ENCODE assay signal across 15 cellular contexts in the genomic region with DNA sequence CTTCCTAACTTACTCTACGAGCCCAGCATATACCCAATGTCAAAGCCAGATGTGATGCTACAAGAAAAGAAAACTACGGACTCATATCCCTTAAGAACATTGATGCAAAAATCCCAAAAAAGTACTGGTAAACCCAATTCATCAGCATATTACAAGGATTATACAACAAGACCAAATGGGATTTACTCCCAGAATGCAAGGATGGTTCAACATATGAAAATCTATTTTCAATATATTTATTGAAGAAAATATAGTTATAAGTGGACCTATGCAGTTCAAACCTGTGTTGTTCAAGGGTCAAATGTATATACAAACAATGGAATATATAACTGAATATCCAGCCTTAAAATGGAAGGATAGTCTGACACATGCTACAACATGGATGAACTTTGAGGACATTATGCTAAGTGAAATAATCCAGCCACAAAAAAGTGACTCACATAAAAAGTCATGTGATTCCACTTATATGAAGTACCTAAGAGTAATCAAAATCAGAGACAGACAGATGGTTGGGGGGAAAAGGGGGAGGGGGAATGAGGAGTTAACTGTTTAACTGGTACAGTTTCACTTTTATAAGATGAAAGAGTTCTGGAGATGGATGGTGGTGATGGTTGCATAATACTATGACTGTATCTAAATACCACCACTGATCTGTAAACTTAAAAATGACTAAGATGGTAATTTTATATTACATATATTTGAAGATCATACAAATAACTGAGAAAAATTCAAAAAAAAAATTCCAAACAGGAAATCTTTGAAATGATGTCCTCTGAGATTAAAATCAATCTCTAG.
"Had no signal": no experiment of that assay in that cellular context is flagged by ENCODE, and none has a peak within 500 bp of the region (broad histone marks: within the 10 kb centered on the region; RNA-seq: fewer than 3 reads in every experiment).

No MANE protein-coding gene starts in this region.

- DNase-seq: activated CD4-positive, alpha-beta T cell treated with anti-CD3 and anti-CD28 coated beads, Interleukin-2, amount 50 U/mL, for 4 hours; activated naive CD8-positive, alpha-beta T cell treated with anti-CD3 and anti-CD28 coated beads, Interleukin-2, amount 10 ng/mL, durations not matched to agents 7 days and 5 days; colonic mucosa; head of caudate nucleus; left lung; occipital lobe; sigmoid colon; spleen; stimulated activated naive B cell treated with anti-CD40 and anti-IgM and Interleukin-4, amounts not matched to agents 10 μg/mL and 1 μg/mL and 100 μg/mL, for 72 hours; substantia nigra; tibial artery had no signal

- H3K9me3 ChIP-seq: colonic mucosa had no signal

- H3K27me3 ChIP-seq: colonic mucosa, sigmoid colon had no signal

- H3K4me1 ChIP-seq: colonic mucosa, left lung, sigmoid colon, spleen, tibial artery had no signal

- ATAC-seq: left lung; stimulated activated naive B cell treated with anti-CD40 and anti-IgM and Interleukin-4, amounts not matched to agents 10 μg/mL and 1 μg/mL and 100 μg/mL, for 72 hours had no signal

- H3K4me3 Mint-ChIP-seq: activated naive CD8-positive, alpha-beta T cell treated with anti-CD3 and anti-CD28 coated beads, Interleukin-2, amount 10 ng/mL, durations not matched to agents 7 days and 5 days; activated T-helper 1 cell treated with anti-CD3 and anti-CD28 coated beads, Interleukin-12 subunit alpha, Interleukin-12 subunit beta, Interleukin-2, Interleukin-4 antibody, amounts not matched to agents 30 ng/mL and 10 ng/mL and 1 ng/mL, durations not matched to agents 14 hours and 24 hours and 36 hours; brain; central memory CD8-positive, alpha-beta T cell; stimulated activated naive B cell treated with anti-CD40 and anti-IgM and Interleukin-4, amounts not matched to agents 10 μg/mL and 1 μg/mL and 100 μg/mL, for 72 hours had no signal

- H3K4me3 ChIP-seq: colonic mucosa, left lung, sigmoid colon, spleen, tibial artery had no signal

- H3K4me1 Mint-ChIP-seq: activated naive CD8-positive, alpha-beta T cell treated with anti-CD3 and anti-CD28 coated beads, Interleukin-2, amount 10 ng/mL, durations not matched to agents 7 days and 5 days; brain; central memory CD8-positive, alpha-beta T cell; stimulated activated naive B cell treated with anti-CD40 and anti-IgM and Interleukin-4, amounts not matched to agents 10 μg/mL and 1 μg/mL and 100 μg/mL, for 72 hours had no signal

- H3K36me3 ChIP-seq: colonic mucosa, left lung, sigmoid colon, spleen, tibial artery had no signal

- H3K27ac ChIP-seq: colonic mucosa, left lung, sigmoid colon, spleen, tibial artery, VCaP had no signal

- H3K27ac Mint-ChIP-seq: activated naive CD8-positive, alpha-beta T cell treated with anti-CD3 and anti-CD28 coated beads, Interleukin-2, amount 10 ng/mL, durations not matched to agents 7 days and 5 days; activated T-helper 1 cell treated with anti-CD3 and anti-CD28 coated beads, Interleukin-12 subunit alpha, Interleukin-12 subunit beta, Interleukin-2, Interleukin-4 antibody, amounts not matched to agents 30 ng/mL and 10 ng/mL and 1 ng/mL, durations not matched to agents 14 hours and 24 hours and 36 hours; brain; stimulated activated naive B cell treated with anti-CD40 and anti-IgM and Interleukin-4, amounts not matched to agents 10 μg/mL and 1 μg/mL and 100 μg/mL, for 72 hours had no signal
